Comparison of ENCODE assay signal across 30 cellular contexts in the genomic region with DNA sequence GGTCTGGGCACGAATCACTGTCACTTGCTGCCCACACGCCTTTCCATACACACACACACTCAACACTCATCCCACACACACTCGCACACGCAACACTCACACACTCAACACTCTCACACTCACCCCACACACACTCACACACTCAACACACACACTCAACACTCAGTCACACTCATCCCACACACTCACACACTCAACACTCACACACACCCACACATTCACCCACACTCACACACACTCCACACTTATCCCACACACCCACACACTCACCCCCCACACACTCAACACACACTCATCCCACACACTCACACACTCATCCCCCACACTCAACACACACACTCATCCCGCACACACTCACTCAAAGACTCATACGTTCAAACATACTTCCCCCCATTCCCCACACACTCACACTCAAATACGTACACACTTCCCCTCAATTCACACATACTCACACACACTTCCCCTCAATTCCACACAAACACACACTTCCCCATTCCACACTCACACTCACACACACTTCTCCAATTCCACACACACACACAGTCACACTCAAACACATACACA. TPM values are rescaled to one million over a fixed set of nuclear protein-coding genes. Genes with fewer than 3 reads are reported as not detected.
"Had no signal": no experiment of that assay in that cellular context is flagged by ENCODE, and none has a peak within 500 bp of the region (broad histone marks: within the 10 kb centered on the region; RNA-seq: fewer than 3 reads in every experiment).

No MANE protein-coding gene starts in this region.

- H3K36me3 ChIP-seq: adrenal gland had no signal

- H3K4me1 Mint-ChIP-seq: activated CD4-positive, alpha-beta T cell treated with anti-CD3 and anti-CD28 coated beads, Interleukin-2, amount 10 ng/mL, durations not matched to agents 24 days and 14 days; brain had no signal

- H3K27ac ChIP-seq: adrenal gland had no signal

- H3K4me3 Mint-ChIP-seq: activated CD4-positive, alpha-beta T cell treated with anti-CD3 and anti-CD28 coated beads, Interleukin-2, amount 10 ng/mL, durations not matched to agents 24 days and 14 days; activated CD8-positive, alpha-beta T cell treated with anti-CD3 and anti-CD28 coated beads, Interleukin-2, amount 10 ng/mL, durations not matched to agents 7 days and 5 days; activated naive CD4-positive, alpha-beta T cell treated with anti-CD3 and anti-CD28 coated beads for 36 hours; activated T-cell treated with anti-CD3 and anti-CD28 coated beads, Interleukin-2, amount 50 U/mL, for 4 hours; activated T-helper 1 cell treated with anti-CD3 and anti-CD28 coated beads, Interleukin-12 subunit alpha, Interleukin-12 subunit beta, Interleukin-2, Interleukin-4 antibody, amounts not matched to agents 30 ng/mL and 10 ng/mL and 1 ng/mL, durations not matched to agents 14 hours and 24 hours and 36 hours; brain had no signal

- H3K4me3 ChIP-seq: adrenal gland had no signal

- H3K9me3 ChIP-seq: adrenal gland had no signal

- ATAC-seq: activated naive CD4-positive, alpha-beta T cell treated with anti-CD3 and anti-CD28 coated beads, Interleukin-2, amount 50 U/mL, for 72 hours; activated T-cell treated with anti-CD3 and anti-CD28 coated beads, Interleukin-2, amount 50 U/mL, for 4 hours; Right ventricle myocardium inferior; SK-N-SH treated with all-trans-retinoic acid at 6 μM for 48 hours had no signal

- H3K4me1 ChIP-seq: adrenal gland had no signal

- H3K27me3 ChIP-seq: adrenal gland had no signal

- H3K9me3 Mint-ChIP-seq: activated CD4-positive, alpha-beta T cell treated with anti-CD3 and anti-CD28 coated beads, Interleukin-2, amount 10 ng/mL, durations not matched to agents 24 days and 14 days; activated naive CD4-positive, alpha-beta T cell treated with anti-CD3 and anti-CD28 coated beads for 36 hours; activated naive CD4-positive, alpha-beta T cell treated with anti-CD3 and anti-CD28 coated beads, Interleukin-2, amount 50 U/mL, for 72 hours; activated T-cell treated with anti-CD3 and anti-CD28 coated beads, Interleukin-2, amount 50 U/mL, for 4 hours; activated T-helper 1 cell treated with anti-CD3 and anti-CD28 coated beads, Interleukin-12 subunit alpha, Interleukin-12 subunit beta, Interleukin-2, Interleukin-4 antibody, amounts not matched to agents 30 ng/mL and 10 ng/mL and 1 ng/mL, durations not matched to agents 14 hours and 24 hours and 36 hours had no signal

- H3K36me3 Mint-ChIP-seq: activated naive CD4-positive, alpha-beta T cell treated with anti-CD3 and anti-CD28 coated beads, Interleukin-2, amount 50 U/mL, for 72 hours; brain had no signal

- H3K27ac Mint-ChIP-seq: activated CD4-positive, alpha-beta T cell treated with anti-CD3 and anti-CD28 coated beads, Interleukin-2, amount 10 ng/mL, durations not matched to agents 24 days and 14 days; activated CD8-positive, alpha-beta T cell treated with anti-CD3 and anti-CD28 coated beads, Interleukin-2, amount 10 ng/mL, durations not matched to agents 7 days and 5 days; activated naive CD4-positive, alpha-beta T cell treated with anti-CD3 and anti-CD28 coated beads for 36 hours; activated naive CD4-positive, alpha-beta T cell treated with anti-CD3 and anti-CD28 coated beads, Interleukin-2, amount 50 U/mL, for 72 hours; activated T-helper 1 cell treated with anti-CD3 and anti-CD28 coated beads, Interleukin-12 subunit alpha, Interleukin-12 subunit beta, Interleukin-2, Interleukin-4 antibody, amounts not matched to agents 30 ng/mL and 10 ng/mL and 1 ng/mL, durations not matched to agents 14 hours and 24 hours and 36 hours; brain had no signal

- DNase-seq: activated CD4-positive, alpha-beta T cell treated with anti-CD3 and anti-CD28 coated beads, Interleukin-2, amount 10 ng/mL, durations not matched to agents 24 days and 14 days; activated CD4-positive, alpha-beta T cell treated with anti-CD3 and anti-CD28 coated beads, Interleukin-2, amount 50 U/mL, for 48 hours; activated CD8-positive, alpha-beta T cell treated with anti-CD3 and anti-CD28 coated beads, Interleukin-2, amount 10 ng/mL, durations not matched to agents 7 days and 5 days; activated gamma-delta T cell treated with Interleukin-2 at 50 U/mL for 16 hours; activated naive CD4-positive, alpha-beta T cell treated with anti-CD3 and anti-CD28 coated beads for 36 hours; activated T-cell treated with anti-CD3 and anti-CD28 coated beads, Interleukin-2, amount 50 U/mL, for 4 hours; adrenal gland; cerebellar nuclear complex; Karpas-422; NCI-H1105 treated with DMSO at 0.1 percent for 48 hours; NCI-H1436; NCI-H1694; NCI-H1930; NCI-H2081 treated with DMSO at 0.1 percent for 48 hours; NCI-H226; NCI-H446 treated with DMSO at 0.1 percent for 48 hours; NCI-H524; RPMI8226; SIG-M5; T-helper 1 cell; T-helper 2 cell; T-helper 9 cell had no signal

RNA-seq across cellular contexts. Expression of a gene that starts 9.0 kb away (rescaled TPM):
- total RNA-seq: activated CD4-positive, alpha-beta T cell treated with anti-CD3 and anti-CD28 coated beads, Interleukin-2, amount 10 ng/mL, durations not matched to agents 24 days and 14 days; activated CD8-positive, alpha-beta T cell treated with anti-CD3 and anti-CD28 coated beads, Interleukin-2, amount 10 ng/mL, durations not matched to agents 7 days and 5 days; activated naive CD4-positive, alpha-beta T cell treated with anti-CD3 and anti-CD28 coated beads for 36 hours; activated naive CD4-positive, alpha-beta T cell treated with anti-CD3 and anti-CD28 coated beads, Interleukin-2, amount 50 U/mL, for 72 hours; activated T-cell treated with anti-CD3 and anti-CD28 coated beads, Interleukin-2, amount 50 U/mL, for 4 hours; activated T-helper 1 cell treated with anti-CD3 and anti-CD28 coated beads, Interleukin-12 subunit alpha, Interleukin-12 subunit beta, Interleukin-2, Interleukin-4 antibody, amounts not matched to agents 30 ng/mL and 10 ng/mL and 1 ng/mL, durations not matched to agents 14 hours and 24 hours and 36 hours; bronchial epithelial cell; MCF 10A; Right ventricle myocardium inferior; SK-MEL-5 had no signal
